1 cellular context compared by ENCODE assay signal in genomic region chr4:112086036-112086434, GRCh38.
TF ChIP-seq lines count a peak whose summit lies in the region.

No MANE protein-coding gene starts in this region.

TF ChIP-seq in K562, 482 proteins besides CTCF, POLR2A, EP300 and RAD21 (continued from another document):
- TF ChIP-seq MGA (IDR thresholded peaks at IDR 0.05) (0 out of 2 replicates have a peak, but pooled peaks have one; percentile 13), ZBTB11 (CRISPR knock-in tag; IDR thresholded peaks at IDR 0.05) (0 out of 6 replicates have a peak, but pooled peaks of 1 of the 3 experiments have one; percentile 21), PBX2 (CRISPR knock-in tag; IDR thresholded peaks at IDR 0.05; ENCODE audit: low read depth) (no peak), PBX2 (tag; conservative IDR thresholded peaks at IDR 0.05; ENCODE audit: low read depth) (0 out of 2 replicates have a peak, but pooled peaks have one; percentile 15), SP1 (CRISPR knock-in tag; IDR thresholded peaks at IDR 0.05) (no peak), LEF1 (IDR thresholded peaks at IDR 0.05) (no peak), KDM1A (IDR thresholded peaks at IDR 0.05) (no peak), EZH2 (IDR thresholded peaks at IDR 0.05; ENCODE audit: borderline replicate concordance, low read depth, low read length) (no peak), RBM34 (IDR thresholded peaks at IDR 0.05; ENCODE audit: borderline replicate concordance, insufficient read depth, low read length) (no peak)
- TF ChIP-seq, protein P1, sequence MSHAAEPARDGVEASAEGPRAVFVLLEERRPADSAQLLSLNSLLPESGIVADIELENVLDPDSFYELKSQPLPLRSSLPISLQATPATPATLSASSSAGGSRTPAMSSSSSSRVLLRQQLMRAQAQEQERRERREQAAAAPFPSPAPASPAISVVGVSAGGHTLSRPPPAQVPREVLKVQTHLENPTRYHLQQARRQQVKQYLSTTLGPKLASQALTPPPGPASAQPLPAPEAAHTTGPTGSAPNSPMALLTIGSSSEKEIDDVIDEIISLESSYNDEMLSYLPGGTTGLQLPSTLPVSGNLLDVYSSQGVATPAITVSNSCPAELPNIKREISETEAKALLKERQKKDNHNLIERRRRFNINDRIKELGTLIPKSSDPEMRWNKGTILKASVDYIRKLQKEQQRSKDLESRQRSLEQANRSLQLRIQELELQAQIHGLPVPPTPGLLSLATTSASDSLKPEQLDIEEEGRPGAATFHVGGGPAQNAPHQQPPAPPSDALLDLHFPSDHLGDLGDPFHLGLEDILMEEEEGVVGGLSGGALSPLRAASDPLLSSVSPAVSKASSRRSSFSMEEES (CRISPR knock-in tag; IDR thresholded peaks at IDR 0.05): no peak
- TF ChIP-seq, protein P2, sequence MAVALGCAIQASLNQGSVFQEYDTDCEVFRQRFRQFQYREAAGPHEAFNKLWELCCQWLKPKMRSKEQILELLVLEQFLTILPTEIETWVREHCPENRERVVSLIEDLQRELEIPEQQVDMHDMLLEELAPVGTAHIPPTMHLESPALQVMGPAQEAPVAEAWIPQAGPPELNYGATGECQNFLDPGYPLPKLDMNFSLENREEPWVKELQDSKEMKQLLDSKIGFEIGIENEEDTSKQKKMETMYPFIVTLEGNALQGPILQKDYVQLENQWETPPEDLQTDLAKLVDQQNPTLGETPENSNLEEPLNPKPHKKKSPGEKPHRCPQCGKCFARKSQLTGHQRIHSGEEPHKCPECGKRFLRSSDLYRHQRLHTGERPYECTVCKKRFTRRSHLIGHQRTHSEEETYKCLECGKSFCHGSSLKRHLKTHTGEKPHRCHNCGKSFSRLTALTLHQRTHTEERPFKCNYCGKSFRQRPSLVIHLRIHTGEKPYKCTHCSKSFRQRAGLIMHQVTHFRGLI (CRISPR knock-in tag; IDR thresholded peaks at IDR 0.05): no peak
